Comparison of ENCODE assay signal across 8 cellular contexts in genomic region chr14:88385212-88386101, GRCh38.
A peak's percentile ranks its signal among the peaks of the same experiment; 100 is the strongest.
DNase-seq lines count a peak whose midpoint lies in the region; ATAC-seq, FAIRE-seq and TF ChIP-seq lines count a peak whose summit lies in the region.

TSS of gene SPATA7 (plus strand) at chr14:88385657. CDS start at chr14:88385819, 162 bp downstream.

- peak; percentile 99 for ATAC-seq in GM18907 (IDR thresholded peaks at IDR 0.05; ENCODE audit: unreplicated experiment)
- peak; percentile 99 for ATAC-seq in HG03139 (IDR thresholded peaks at IDR 0.05; ENCODE audit: unreplicated experiment)
- ATAC-seq in activated CD4-positive, CD25-positive, alpha-beta regulatory T cell treated with anti-CD3 and anti-CD28 coated beads, Interleukin-2, amount 50 U/mL, for 24 hours: peak; percentile 97

- no peak for TF ChIP-seq CTCF in AG09309 (IDR thresholded peaks at IDR 0.05; ENCODE audit: control insufficient read depth, insufficient read depth, low read depth, low read length, missing control alignments)

- DNase-seq in AG09309 (ENCODE audit: low read depth) (peak; percentile 39), NCI-H2196 treated with DMSO at 0.1 percent for 48 hours (lab: John Stamatoyannopoulos, UW; ENCODE audit: unreplicated experiment) (peak; percentile 55), cerebellar nuclear complex (lab: John Stamatoyannopoulos, UW) (peak; percentile 88 to 96)
- peak; percentile 72 to 85 for DNase-seq in stimulated activated CD4-positive, alpha-beta T cell treated with anti-CD3 and anti-CD28 coated beads, Interleukin-12 subunit alpha, Interleukin-12 subunit beta, amount 100 ng/mL, for 24 hours (ENCODE audit: low read depth in 2 of 2)

- H3K4me3 ChIP-seq in AG09309 (ENCODE audit: control insufficient read depth, low read depth, low read length): peak within 1 kb of the TSS; percentile 84

- FAIRE-seq in islet of Langerhans (lab: Jason Lieb, UNC): peak; percentile 47

Comparison
In these comparisons a context has a peak if more than half of its experiments do, and no peak if none do; other contexts are left out.
1. Peak in every context shown above with its lines: DNase-seq, ATAC-seq and H3K4me3 ChIP-seq.
2. DNase-seq: peak in every context shown above with its lines; median percentile 92 in cerebellar nuclear complex; 78 in stimulated activated CD4-positive, alpha-beta T cell treated with anti-CD3 and anti-CD28 coated beads, Interleukin-12 subunit alpha, Interleukin-12 subunit beta, amount 100 ng/mL, for 24 hours; 55 in NCI-H2196 treated with DMSO at 0.1 percent for 48 hours; 39 in AG09309.